14 cellular contexts compared by ENCODE assay signal in the genomic region with DNA sequence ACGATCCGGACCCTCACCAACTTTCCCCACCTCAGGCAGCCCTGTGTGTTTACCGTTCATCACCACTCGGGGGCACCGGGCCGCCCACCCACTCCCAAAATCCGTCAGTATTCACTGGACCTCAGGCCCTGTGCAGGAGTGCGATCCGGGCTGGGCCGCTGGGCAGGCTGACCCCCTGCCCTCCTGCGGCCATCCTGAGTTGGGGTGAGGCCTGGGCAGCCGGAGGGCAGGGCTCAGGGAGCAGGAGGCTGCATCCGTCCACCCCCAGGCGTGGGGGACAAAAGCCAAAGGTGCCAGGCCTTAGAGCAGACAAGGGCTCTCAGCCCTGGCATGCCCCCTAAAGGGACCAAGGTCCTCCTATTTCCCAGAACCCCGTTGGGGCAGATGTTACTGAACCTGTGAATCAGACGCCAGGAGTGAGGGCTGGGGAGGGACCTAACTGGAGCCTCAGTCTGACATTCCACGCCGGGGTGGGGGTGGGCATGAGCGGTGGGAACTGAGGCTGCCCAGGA. TPM values are rescaled to one million over a fixed set of nuclear protein-coding genes. Genes with fewer than 3 reads are reported as not detected.
A peak's percentile ranks its signal among the peaks of the same experiment; 100 is the strongest.
DNase-seq lines count a peak whose midpoint lies in the region; ATAC-seq and TF ChIP-seq lines count a peak whose summit lies in the region.
"Had no signal": no experiment of that assay in that cellular context is flagged by ENCODE, and none has a peak within 500 bp of the region (broad histone marks: within the 10 kb centered on the region; RNA-seq: fewer than 3 reads in every experiment).

No MANE protein-coding gene starts in this region.

- H3K4me3 ChIP-seq in mucosa of descending colon, result no peak overlapping the region
- no peak overlapping the region for H3K4me3 ChIP-seq in testis
- H3K4me3 ChIP-seq: thyroid gland had no signal

- intact Hi-C loops in mucosa of descending colon (cut with DNase I, micrococcal nuclease), result no loop called here
- intact Hi-C loops in testis (cut with DNase I; ENCODE audit: low total_unique reads), result no loop called here

- 85 to 87% methylated on average over 12 to 19 of the region's 19 CpGs for WGBS in testis, 2 donors

- no peaks in the 10 kb centered on the region for H3K36me3 Mint-ChIP-seq in activated naive CD4-positive, alpha-beta T cell treated with anti-CD3 and anti-CD28 coated beads, Interleukin-2, amount 50 U/mL, for 72 hours

- no peak overlapping the region for H3K27ac Mint-ChIP-seq in activated naive CD4-positive, alpha-beta T cell treated with anti-CD3 and anti-CD28 coated beads, Interleukin-2, amount 50 U/mL, for 72 hours

- TF ChIP-seq CTCF in mucosa of descending colon (IDR thresholded peaks at IDR 0.05), result no peak
- no peak for TF ChIP-seq CTCF in testis (IDR thresholded peaks at IDR 0.05)

- peaks cover 7% of the 10 kb centered on the region for H3K36me3 ChIP-seq in mucosa of descending colon (ENCODE audit: low read depth)
- no peaks in the 10 kb centered on the region for H3K36me3 ChIP-seq in testis (ENCODE audit: low read depth, missing control alignments)

- H3K4me1 ChIP-seq in mucosa of descending colon (ENCODE audit: low read depth) (no peaks in the 10 kb centered on the region), testis (no peaks in the 10 kb centered on the region)

- no peaks in the 10 kb centered on the region for H3K27me3 ChIP-seq in testis
- H3K27me3 ChIP-seq: thyroid gland had no signal

- no peak overlapping the region for H3K27ac ChIP-seq in testis

- no peak for ATAC-seq in activated naive CD4-positive, alpha-beta T cell treated with anti-CD3 and anti-CD28 coated beads, Interleukin-2, amount 50 U/mL, for 72 hours
- ATAC-seq in mucosa of descending colon (no peak), HG03097 (IDR thresholded peaks at IDR 0.05; ENCODE audit: low FRiP score, unreplicated experiment) (no peak)
- ATAC-seq: HCT116 had no signal

- DNase-seq in activated naive CD4-positive, alpha-beta T cell treated with anti-CD3 and anti-CD28 coated beads, Interleukin-2, amount 50 U/mL, for 72 hours (ENCODE audit: low spot score in 2 of 2), result peak; percentile 0 to 39
- DNase-seq in activated naive CD4-positive, alpha-beta T cell (lab: John Stamatoyannopoulos, UW), result no peak
- DNase-seq in activated CD8-positive, alpha-beta memory T cell treated with anti-CD3 and anti-CD28 coated beads, Interleukin-2, amount 50 U/mL, for 48 hours, result peak; percentile 39
- DNase-seq in mucosa of descending colon (peak in 2 of 3 donors; percentile 13 to 36), testis (peak; percentile 11), middle frontal gyrus (ENCODE audit: extremely low spot score, low spot score) (no peak), NCI-H510A (lab: John Stamatoyannopoulos, UW) (no peak)
- DNase-seq: NCI-H2029, NCI-H82, SIG-M5, T1000, thyroid gland had no signal

- H3K9me3 ChIP-seq in mucosa of descending colon, result no peaks in the 10 kb centered on the region
- no peaks in the 10 kb centered on the region for H3K9me3 ChIP-seq in testis
- H3K9me3 ChIP-seq: thyroid gland had no signal

- H3K9me3 Mint-ChIP-seq in activated naive CD4-positive, alpha-beta T cell treated with anti-CD3 and anti-CD28 coated beads, Interleukin-2, amount 50 U/mL, for 72 hours, result no peaks in the 10 kb centered on the region

- no peak for TF ChIP-seq POLR2A in testis (IDR thresholded peaks at IDR 0.05)

RNA-seq across cellular contexts. Expression of gene TMEM191C, which starts 16.8 kb away (rescaled TPM):
- 1 to 10 TPM in 1 of 2 donors, under 1 TPM in 1; 0.93 to 3.2 TPM for total RNA-seq in activated naive CD4-positive, alpha-beta T cell treated with anti-CD3 and anti-CD28 coated beads, Interleukin-2, amount 50 U/mL, for 72 hours
- total RNA-seq in mucosa of descending colon (1 to 10 TPM; 1.3 to 2.9 (median 2.1) TPM), testis (10 to 100 TPM; 54.4 to 78.2 TPM)
- 35.3 TPM for polyA plus RNA-seq in testis (ENCODE audit: insufficient read depth, low read depth, low replicate concordance)

RNA-seq across cellular contexts. Expression of gene HIC2, which starts 33.2 kb away (rescaled TPM):
- total RNA-seq in activated naive CD4-positive, alpha-beta T cell treated with anti-CD3 and anti-CD28 coated beads, Interleukin-2, amount 50 U/mL, for 72 hours, result 1 to 10 TPM; 6.0 to 6.8 TPM
- total RNA-seq in mucosa of descending colon (1 to 10 TPM; 6.0 to 6.2 (median 6.0) TPM), testis (10 to 100 TPM; 24.0 to 24.4 TPM)
- 11.1 TPM for polyA plus RNA-seq in testis (ENCODE audit: insufficient read depth, low read depth, low replicate concordance)

Comparison
In these comparisons a context has a peak if more than half of its experiments do, and no peak if none do; other contexts are left out.
1. DNase-seq: peak in activated naive CD4-positive, alpha-beta T cell treated with anti-CD3 and anti-CD28 coated beads, Interleukin-2, amount 50 U/mL, for 72 hours (2 of 2), activated CD8-positive, alpha-beta memory T cell treated with anti-CD3 and anti-CD28 coated beads, Interleukin-2, amount 50 U/mL, for 48 hours (single experiment), mucosa of descending colon (2 of 3) and testis (single experiment); none in activated naive CD4-positive, alpha-beta T cell (0 of 4), middle frontal gyrus (single experiment) and NCI-H510A (single experiment).
2. RNA of gene TMEM191C, which starts 16.8 kb away (total RNA-seq): 54.4 to 78.2 TPM in testis; 0.93 to 3.2 TPM in activated naive CD4-positive, alpha-beta T cell treated with anti-CD3 and anti-CD28 coated beads, Interleukin-2, amount 50 U/mL, for 72 hours and 1.3 to 2.9 TPM in mucosa of descending colon; every median in the first group is over 10 times any median in the second.